Comparison of ENCODE assay signal across 8 cellular contexts in genomic region chr9:132878695-132879064, GRCh38. TPM values are rescaled to one million over a fixed set of nuclear protein-coding genes. Genes with fewer than 3 reads are reported as not detected.
DNase-seq lines count a peak whose midpoint lies in the region; ATAC-seq and TF ChIP-seq lines count a peak whose summit lies in the region.

SPACA9 (plus strand) TSS chr9:132878898; CDS start chr9:132883948, 5,050 bp downstream.

- no peak within 1 kb of the TSS for H3K56ac ChIP-seq in H9 (ENCODE audit: insufficient read length, low read depth, low read length)

- H3K4me1 Mint-ChIP-seq in H9 = 0 out of 4 replicates have a peak, but pooled peaks cover 0 to 3% of the 10 kb centered on the region in 2 experiments
- H3K4me1 Mint-ChIP-seq in T-helper 1 cell treated with Interleukin-12 subunit alpha and Interleukin-12 subunit beta and Interleukin-4 antibody, amounts not matched to agents 30 μg/mL and 1 μg/mL, for 36 hours (ENCODE audit: low read depth) = peaks cover 18% of the 10 kb centered on the region
- H3K4me1 Mint-ChIP-seq in central memory CD8-positive, alpha-beta T cell = peaks cover 17% of the 10 kb centered on the region

- TF ChIP-seq CTCF in AG10803 (conservative IDR thresholded peaks at IDR 0.05; ENCODE audit: low read length) = no peak
- no peak for TF ChIP-seq CTCF in H9 (conservative IDR thresholded peaks at IDR 0.05)
- TF ChIP-seq CTCF in smooth muscle cell (IDR thresholded peaks at IDR 0.05; ENCODE audit: borderline replicate concordance, insufficient read depth, poor library complexity, severe bottlenecking) = no peak

- no peak within 1 kb of the TSS for H2BK5ac ChIP-seq in H9 (ENCODE audit: insufficient read length, low read length)

- H4K20me1 ChIP-seq in H9 (ENCODE audit: control insufficient read depth, insufficient read depth, insufficient read length) (no peaks in the 10 kb centered on the region), smooth muscle cell (ENCODE audit: low read depth) (no peaks in the 10 kb centered on the region)

- no peak within 1 kb of the TSS for H3K27ac Mint-ChIP-seq in H9
- peak within 1 kb of the TSS; percentile 82 for H3K27ac Mint-ChIP-seq in T-helper 1 cell treated with Interleukin-12 subunit alpha and Interleukin-12 subunit beta and Interleukin-4 antibody, amounts not matched to agents 30 μg/mL and 1 μg/mL, for 36 hours
- H3K27ac Mint-ChIP-seq in central memory CD8-positive, alpha-beta T cell (ENCODE audit: low read depth) = peak within 1 kb of the TSS; percentile 87

- no peaks in the 10 kb centered on the region for H3K79me1 ChIP-seq in H9 (ENCODE audit: insufficient read depth, low read depth, low read length, poor library complexity, severe bottlenecking)

- no peak within 1 kb of the TSS for H4K8ac ChIP-seq in H9 (replicated peaks; ENCODE audit: insufficient read length, low read depth, low read length)

- no peak within 1 kb of the TSS for H4K5ac ChIP-seq in H9 (ENCODE audit: insufficient read length, low read depth, low read length)

- H4K91ac ChIP-seq in H9 (ENCODE audit: insufficient read length, low read depth, low read length) = no peak within 1 kb of the TSS

- H3K36me3 ChIP-seq in smooth muscle cell (ENCODE audit: low read depth) = no peaks in the 10 kb centered on the region

- peak within 1 kb of the TSS; percentile 98 for H3K4me3 ChIP-seq in AG10803 (ENCODE audit: low read length)
- H3K4me3 ChIP-seq in smooth muscle cell = peak within 1 kb of the TSS; percentile 92

- no peak within 1 kb of the TSS for H2BK120ac ChIP-seq in H9 (ENCODE audit: low read depth, low read length, poor library complexity, severe bottlenecking)

- H2BK20ac ChIP-seq in H9 (ENCODE audit: low read depth, low read length, poor library complexity, severe bottlenecking) = no peak within 1 kb of the TSS

- H3K9me3 Mint-ChIP-seq in H9 = no peaks in the 10 kb centered on the region
- no peaks in the 10 kb centered on the region for H3K9me3 Mint-ChIP-seq in T-helper 1 cell treated with Interleukin-12 subunit alpha and Interleukin-12 subunit beta and Interleukin-4 antibody, amounts not matched to agents 30 μg/mL and 1 μg/mL, for 36 hours
- no peaks in the 10 kb centered on the region for H3K9me3 Mint-ChIP-seq in central memory CD8-positive, alpha-beta T cell

- H2AFZ ChIP-seq in H9 (ENCODE audit: low read length) (no peak within 1 kb of the TSS), smooth muscle cell (ENCODE audit: low read depth) (peak within 1 kb of the TSS; percentile 99)

- H3K18ac ChIP-seq in H9 (ENCODE audit: insufficient read length, low read depth, low read length) = no peak within 1 kb of the TSS

- peaks cover 10% of the 10 kb centered on the region for H3F3A ChIP-seq in smooth muscle cell (ENCODE audit: low read depth)

- no peak within 1 kb of the TSS for H3T11ph ChIP-seq in H9 (ENCODE audit: low read length)

- no peak within 1 kb of the TSS for H3K4ac ChIP-seq in H9 (ENCODE audit: low read depth, low read length)

- no CpG with 5 or more reads among the region's 28 CpGs for WGBS in H9 (ENCODE audit: extremely low coverage, insufficient read length, low lambda C conversion rate)
- WGBS in smooth muscle cell (ENCODE audit: low lambda C conversion rate) = 12% methylated on average over 12 of the region's 28 CpGs

- H3K4me3 Mint-ChIP-seq in H9 = peak within 1 kb of the TSS; percentile 74 to 86
- H3K4me3 Mint-ChIP-seq in T-helper 1 cell treated with Interleukin-12 subunit alpha and Interleukin-12 subunit beta and Interleukin-4 antibody, amounts not matched to agents 30 μg/mL and 1 μg/mL, for 36 hours = peak within 1 kb of the TSS; percentile 74
- H3K4me3 Mint-ChIP-seq in central memory CD8-positive, alpha-beta T cell = peak within 1 kb of the TSS; percentile 80

- H3K4me2 ChIP-seq in H9 (ENCODE audit: insufficient read depth, insufficient read length, low read length) (peak within 1 kb of the TSS; percentile 45), smooth muscle cell (peak within 1 kb of the TSS; percentile 92)

- ATAC-seq in central memory CD8-positive, alpha-beta T cell (replicated peaks; ENCODE audit: extremely low read depth, poor library complexity, severe bottlenecking) = no peak
- no peak for ATAC-seq in HG02852 (IDR thresholded peaks at IDR 0.05; ENCODE audit: unreplicated experiment)

- no peak within 1 kb of the TSS for H3K14ac ChIP-seq in H9 (ENCODE audit: insufficient read depth, low read length)

- H3K27ac ChIP-seq in H9 (ENCODE audit: insufficient read length, low read depth, low read length) (no peak within 1 kb of the TSS), smooth muscle cell (ENCODE audit: low read depth) (peak within 1 kb of the TSS; percentile 91)

- H3K9ac ChIP-seq in H9 (ENCODE audit: extremely low read depth, insufficient read length, low read length) (no peak within 1 kb of the TSS), smooth muscle cell (ENCODE audit: low read depth) (peak within 1 kb of the TSS; percentile 97)

- H3K27me3 ChIP-seq in H9 (ENCODE audit: insufficient read depth, low read length) (no peaks in the 10 kb centered on the region), smooth muscle cell (ENCODE audit: low read depth) (no peaks in the 10 kb centered on the region)

- DNase-seq in AG10803 (ENCODE audit: low read depth) (peak; percentile 64), H9 (peak; percentile 76), islet precursor cell (peak; percentile 79), smooth muscle cell (lab: John Stamatoyannopoulos, UW; ENCODE audit: unreplicated experiment) (peak; percentile 36), activated gamma-delta T cell treated with Interleukin-2 at 50 U/mL for 16 hours (no peak)
- DNase-seq in central memory CD8-positive, alpha-beta T cell (ENCODE audit: low spot score in 2 of 2) = no peak

- H3K36me3 Mint-ChIP-seq in H9 (ENCODE audit: insufficient read depth in 1 of 3, low read depth in 3 of 3) = no peaks in the 10 kb centered on the region; a peak in 1 of 7 replicates
- no peaks in the 10 kb centered on the region for H3K36me3 Mint-ChIP-seq in T-helper 1 cell treated with Interleukin-12 subunit alpha and Interleukin-12 subunit beta and Interleukin-4 antibody, amounts not matched to agents 30 μg/mL and 1 μg/mL, for 36 hours (ENCODE audit: low read depth)
- peaks cover 15% of the 10 kb centered on the region for H3K36me3 Mint-ChIP-seq in central memory CD8-positive, alpha-beta T cell (ENCODE audit: insufficient read depth)

- H3K4me1 ChIP-seq in H9 (ENCODE audit: insufficient read depth, low read length) (no peaks in the 10 kb centered on the region), smooth muscle cell (ENCODE audit: low read depth) (no peaks in the 10 kb centered on the region)

- peaks cover 4% of the 10 kb centered on the region for H3K23me2 ChIP-seq in H9 (ENCODE audit: insufficient read length, low read depth, low read length, poor library complexity, severe bottlenecking)

- H3K9me3 ChIP-seq in H9 (ENCODE audit: control insufficient read depth, low read depth, low read length) (no peaks in the 10 kb centered on the region), smooth muscle cell (replicated peaks; ENCODE audit: low read depth) (no peaks in the 10 kb centered on the region)

- no peak within 1 kb of the TSS for H2BK15ac ChIP-seq in H9 (ENCODE audit: low read depth, low read length)

- no peak within 1 kb of the TSS for H2AK5ac ChIP-seq in H9 (ENCODE audit: insufficient read length, low read length)

- no peak within 1 kb of the TSS for H3K23ac ChIP-seq in H9 (ENCODE audit: insufficient read length, low read depth, low read length)

- H3K79me2 ChIP-seq in H9 (ENCODE audit: insufficient read depth, low read length) (no peaks in the 10 kb centered on the region), smooth muscle cell (ENCODE audit: low read depth) (no peaks in the 10 kb centered on the region)

- peaks cover 50% of the 10 kb centered on the region for H3K27me3 Mint-ChIP-seq in H9 (ENCODE audit: low read depth)
- H3K27me3 Mint-ChIP-seq in T-helper 1 cell treated with Interleukin-12 subunit alpha and Interleukin-12 subunit beta and Interleukin-4 antibody, amounts not matched to agents 30 μg/mL and 1 μg/mL, for 36 hours (ENCODE audit: low read depth) = peaks cover 6% of the 10 kb centered on the region
- no peaks in the 10 kb centered on the region for H3K27me3 Mint-ChIP-seq in central memory CD8-positive, alpha-beta T cell

- no peak within 1 kb of the TSS for H2BK12ac ChIP-seq in H9 (ENCODE audit: insufficient read length, low read depth, low read length)

RNA-seq across cellular contexts. Expression of gene SPACA9, which starts in this region (rescaled TPM):
- total RNA-seq in H9 (2021) = 0.99 and 1.3 TPM in 2 replicates
- total RNA-seq in smooth muscle cell = 0.99 and 2.4 TPM in 2 replicates
- 6.8 and 8.9 TPM in 2 replicates for polyA plus RNA-seq in smooth muscle cell

Comparison
In these comparisons a context has a peak if more than half of its experiments do, and no peak if none do; other contexts are left out.
1. DNase-seq: peak in AG10803 (single experiment), H9 (single experiment), islet precursor cell (single experiment) and smooth muscle cell (single experiment); none in central memory CD8-positive, alpha-beta T cell (0 of 2) and activated gamma-delta T cell treated with Interleukin-2 at 50 U/mL for 16 hours (single experiment).
2. H3K27ac Mint-ChIP-seq: peak in T-helper 1 cell treated with Interleukin-12 subunit alpha and Interleukin-12 subunit beta and Interleukin-4 antibody, amounts not matched to agents 30 μg/mL and 1 μg/mL, for 36 hours (single experiment) and central memory CD8-positive, alpha-beta T cell (single experiment); none in H9 (0 of 3).
3. Peak in every context shown above with its lines, with median percentiles within 50 percentile points of each other: H3K4me3 Mint-ChIP-seq.